Comparison of ENCODE assay signal across 8 cellular contexts in the genomic region with DNA sequence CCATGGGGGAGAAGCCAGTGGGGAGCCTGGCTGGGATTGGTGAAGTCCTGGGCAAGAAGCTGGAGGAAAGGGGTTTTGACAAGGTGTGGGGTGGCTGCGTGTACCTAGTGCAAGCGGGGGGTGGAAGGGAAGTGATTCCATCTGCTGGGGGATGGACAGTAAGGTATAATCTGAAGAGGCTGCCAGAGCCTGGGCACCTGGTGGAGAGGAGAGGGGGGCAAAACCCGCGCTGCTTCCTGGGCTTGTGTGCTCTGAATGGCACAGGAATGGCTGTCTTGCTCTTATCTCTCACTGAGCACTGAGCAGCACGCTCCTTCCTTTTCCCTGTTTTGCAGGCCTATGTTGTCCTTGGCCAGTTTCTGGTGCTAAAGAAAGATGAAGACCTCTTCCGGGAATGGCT. TPM values are rescaled to one million over a fixed set of nuclear protein-coding genes. Genes with fewer than 3 reads are reported as not detected.
DNase-seq lines count a peak whose midpoint lies in the region; ATAC-seq and TF ChIP-seq lines count a peak whose summit lies in the region.

No MANE protein-coding gene starts in this region.

- peaks cover 21% of the 10 kb centered on the region for H3K4me1 Mint-ChIP-seq in WTC11

- 63% methylated on average over 6 of the region's 6 CpGs for WGBS in right cardiac atrium
- WGBS in smooth muscle cell (ENCODE audit: low lambda C conversion rate) = 94% methylated on average over 6 of the region's 6 CpGs

- peak overlapping the region; percentile 85 for H3K4me2 ChIP-seq in HCT116 (ENCODE audit: low read length)
- peak overlapping the region; percentile 88 for H3K4me2 ChIP-seq in smooth muscle cell

- no peaks in the 10 kb centered on the region for H3K9me3 Mint-ChIP-seq in WTC11

- H4K20me1 ChIP-seq in HCT116 (ENCODE audit: insufficient read depth) (no peaks in the 10 kb centered on the region; the same call in 1 of the 2 replicates), smooth muscle cell (ENCODE audit: low read depth) (peaks cover 9% of the 10 kb centered on the region)

- H3K4me3 Mint-ChIP-seq in WTC11 = peak overlapping the region; percentile 96

- BruUV-seq in HCT116 (replicated peaks; lab: Mats Ljungman, UMichigan) = no TSS peak

- peaks cover 59% of the 10 kb centered on the region for H3K79me2 ChIP-seq in HCT116 (ENCODE audit: insufficient read depth, low read length)
- H3K79me2 ChIP-seq in smooth muscle cell (ENCODE audit: low read depth) = peaks cover 33% of the 10 kb centered on the region

- H3K9me2 ChIP-seq in HCT116 (ENCODE audit: insufficient read depth) = no peaks in the 10 kb centered on the region

- no peak for TF ChIP-seq RAD21 in HCT116 (IDR thresholded peaks at IDR 0.05; ENCODE audit: low read depth)

- H3K4me1 ChIP-seq in HCT116 (ENCODE audit: control insufficient read depth in 1 of 2, insufficient read depth in 2 of 2, low read length in 2 of 2) = peaks cover 22 to 49% of the 10 kb centered on the region in 2 experiments
- peaks cover 5% of the 10 kb centered on the region for H3K4me1 ChIP-seq in right cardiac atrium (ENCODE audit: control insufficient read depth, insufficient read depth, low read length)
- H3K4me1 ChIP-seq in smooth muscle cell (ENCODE audit: low read depth) = peaks cover 21% of the 10 kb centered on the region

- H3F3A ChIP-seq in smooth muscle cell (ENCODE audit: low read depth) = peaks cover 9% of the 10 kb centered on the region

- H3K27ac ChIP-seq in HCT116 (ENCODE audit: low read depth, low read length) = peak overlapping the region; percentile 87
- H3K27ac ChIP-seq in right cardiac atrium (ENCODE audit: low read length) = no peak overlapping the region
- H3K27ac ChIP-seq in smooth muscle cell (ENCODE audit: low read depth) = no peak overlapping the region

- peaks cover 40% of the 10 kb centered on the region for H3K36me3 Mint-ChIP-seq in WTC11

- H3K27me3 ChIP-seq in HCT116 (ENCODE audit: insufficient read depth, low read length) (no peaks in the 10 kb centered on the region), right cardiac atrium (ENCODE audit: control insufficient read depth, insufficient read depth) (no peaks in the 10 kb centered on the region), smooth muscle cell (ENCODE audit: low read depth) (no peaks in the 10 kb centered on the region)

- RAD21 ChIA-PET in HCT116 (lab: Charles Lee; ENCODE audit: low non-redundant PET in 1 of 2, low total read pairs in 2 of 2, uncharacterized antibody in 2 of 2, unreplicated experiment in 2 of 2) = no interaction called here

- H2AFZ ChIP-seq in HCT116 (ENCODE audit: low read depth, low read length, poor library complexity, severe bottlenecking) = no peak overlapping the region
- no peak overlapping the region for H2AFZ ChIP-seq in smooth muscle cell (ENCODE audit: low read depth)

- POLR2A ChIA-PET in HCT116 (lab: Charles Lee) = interaction anchor here (1.3 to 1.6 kb wide), 3 partner anchors 9 to 144 kb away, joined by 3 to 17 read pairs (median 7); partner anchors contain the start of genes CST6, MUS81 and SF3B2
- POLR2A ChIA-PET in WTC11 (lab: Charles Lee) = no interaction called here

- H3K27ac Mint-ChIP-seq in WTC11 = 0 out of 2 replicates have a peak overlapping the region, but pooled peaks have one; percentile 67

- no peak for ATAC-seq in HCT116
- no peak for ATAC-seq in WTC11
- no peak for ATAC-seq in right cardiac atrium
- no peak for ATAC-seq in HG03280 (IDR thresholded peaks at IDR 0.05; ENCODE audit: unreplicated experiment)
- ATAC-seq in GM21723 (IDR thresholded peaks at IDR 0.05; ENCODE audit: unreplicated experiment) = no peak

- DNase-seq in HCT116 (ENCODE audit: low read depth, low spot score) (no peak), WTC11 (ENCODE audit: low spot score) (no peak), right cardiac atrium (peak in 1 of 3 donors; percentile 40), smooth muscle cell (lab: John Stamatoyannopoulos, UW; ENCODE audit: unreplicated experiment) (no peak), nucleus accumbens (lab: John Stamatoyannopoulos, UW) (no peak), RKO (ENCODE audit: low spot score) (no peak)

- TF ChIP-seq CTCF in HCT116 (IDR thresholded peaks at IDR 0.05 in 2 of 3, conservative IDR thresholded peaks at IDR 0.05 in 1 of 3; ENCODE audit: borderline replicate concordance in 1 of 3, insufficient read depth in 1 of 3, low read depth in 2 of 3, low read length in 2 of 3) = no peak
- no peak for TF ChIP-seq CTCF in WTC11 (IDR thresholded peaks at IDR 0.05)
- TF ChIP-seq CTCF in smooth muscle cell (IDR thresholded peaks at IDR 0.05; ENCODE audit: borderline replicate concordance, insufficient read depth, poor library complexity, severe bottlenecking) = no peak

- H3K9ac ChIP-seq in HCT116 (ENCODE audit: low read length) (peak overlapping the region; percentile 93), smooth muscle cell (ENCODE audit: low read depth) (peak overlapping the region; percentile 88)

- intact Hi-C loops in HCT116 (cut with micrococcal nuclease) = no loop called here
- intact Hi-C loops in right cardiac atrium (cut with DNase I) = loop anchor here in 1 of 4 donors (5.0 kb wide), 1 partner anchor 36 kb away; no protein-coding TSS in a partner anchor

- no peaks in the 10 kb centered on the region for H3K9me3 ChIP-seq in HCT116 (ENCODE audit: control insufficient read depth in 1 of 2, insufficient read depth in 1 of 2, low read depth in 1 of 2, low read length in 2 of 2)
- H3K9me3 ChIP-seq in right cardiac atrium (ENCODE audit: control insufficient read depth, low read length) = no peaks in the 10 kb centered on the region
- no peaks in the 10 kb centered on the region for H3K9me3 ChIP-seq in smooth muscle cell (replicated peaks; ENCODE audit: low read depth)

- peak overlapping the region; percentile 98 to 100 for H3K4me3 ChIP-seq in HCT116 (replicated peaks in 1 of 2; ENCODE audit: low read depth in 1 of 2, low read length in 2 of 2)
- peak overlapping the region; percentile 83 for H3K4me3 ChIP-seq in right cardiac atrium (ENCODE audit: low read length)
- peak overlapping the region; percentile 91 for H3K4me3 ChIP-seq in smooth muscle cell

- H3K27me3 Mint-ChIP-seq in WTC11 (ENCODE audit: low read depth) = no peaks in the 10 kb centered on the region

- peaks cover 25 to 45% of the 10 kb centered on the region in 2 experiments for H3K36me3 ChIP-seq in HCT116 (ENCODE audit: control insufficient read depth in 1 of 2, insufficient read depth in 2 of 2, low read length in 2 of 2)
- peaks cover 4% of the 10 kb centered on the region for H3K36me3 ChIP-seq in smooth muscle cell (ENCODE audit: low read depth)

- TF ChIP-seq POLR2A in HCT116 (IDR thresholded peaks at IDR 0.05; ENCODE audit: borderline replicate concordance, extremely low read depth, insufficient read depth, insufficient read length) = no peak

- CTCF ChIA-PET in HCT116 (lab: Charles Lee) (interaction anchor here (1.4 to 1.5 kb wide), 2 partner anchors 19 to 48 kb away, joined by 6 to 8 read pairs; partner anchors contain the start of gene SF3B2), WTC11 (lab: Charles Lee) (interaction anchor here (0.8 to 1.5 kb wide), 6 partner anchors 8 to 144 kb away, joined by 4 to 10 read pairs (median 8); partner anchors contain the start of genes CFL1 and CST6)

TF ChIP-seq in HCT116, 20 proteins besides CTCF, POLR2A, EP300 and RAD21 (continues in another document):
- TF ChIP-seq TCF7L2 (IDR thresholded peaks at IDR 0.05; ENCODE audit: borderline replicate concordance, extremely low read depth, insufficient read depth, insufficient read length) = no peak
- TF ChIP-seq ELF1 (IDR thresholded peaks at IDR 0.05; ENCODE audit: borderline replicate concordance, low read depth) = no peak
- TF ChIP-seq, protein P1, sequence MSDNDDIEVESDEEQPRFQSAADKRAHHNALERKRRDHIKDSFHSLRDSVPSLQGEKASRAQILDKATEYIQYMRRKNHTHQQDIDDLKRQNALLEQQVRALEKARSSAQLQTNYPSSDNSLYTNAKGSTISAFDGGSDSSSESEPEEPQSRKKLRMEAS (IDR thresholded peaks at IDR 0.05) = no peak
- TF ChIP-seq FOSL1 (IDR thresholded peaks at IDR 0.05; ENCODE audit: low read depth) = no peak

TF ChIP-seq in WTC11, 78 proteins besides CTCF, POLR2A, EP300 and RAD21 (continues in another document):
- TF ChIP-seq KAT7 (CRISPR knock-in tag; IDR thresholded peaks at IDR 0.05; ENCODE audit: borderline replicate concordance) (no peak), CBFB (CRISPR knock-in tag; IDR thresholded peaks at IDR 0.05; ENCODE audit: low read depth) (no peak), ELF4 (CRISPR knock-in tag; IDR thresholded peaks at IDR 0.05; ENCODE audit: low read depth) (no peak), SOX15 (CRISPR knock-in tag; IDR thresholded peaks at IDR 0.05) (no peak), MYBL2 (CRISPR knock-in tag; IDR thresholded peaks at IDR 0.05) (no peak)

RNA-seq across cellular contexts. Expression of gene BANF1, which starts 1.0 kb away (rescaled TPM):
- total RNA-seq in HCT116 (2021; ENCODE audit: unreplicated experiment) (356 TPM), WTC11 (2021) (269 to 314 TPM (median 310 TPM) in 3 replicates), right cardiac atrium (100 to 1,000 TPM; 175 to 258 (median 218) TPM), smooth muscle cell (42.9 and 61.7 TPM in 2 replicates)
- polyA plus RNA-seq in HCT116 (2012) = 221 and 297 TPM in 2 replicates
- polyA plus RNA-seq in right cardiac atrium (274 TPM), smooth muscle cell (269 and 274 TPM in 2 replicates)

RNA-seq across cellular contexts. Expression of gene EIF1AD, which starts 1.3 kb away (rescaled TPM):
- total RNA-seq in HCT116 (2021; ENCODE audit: unreplicated experiment) (45.5 TPM), WTC11 (2021) (29.7 to 37.6 TPM (median 32.6 TPM) in 3 replicates), right cardiac atrium (10 to 100 TPM; 19.3 to 22.2 (median 20.8) TPM), smooth muscle cell (29.3 and 32.0 TPM in 2 replicates)
- 35.5 and 36.8 TPM in 2 replicates for polyA plus RNA-seq in HCT116 (2012)
- polyA plus RNA-seq in right cardiac atrium (18.5 TPM), smooth muscle cell (26.6 and 29.3 TPM in 2 replicates)

RNA-seq across cellular contexts. Expression of gene CST6, which starts 8.5 kb away (rescaled TPM):
- 68.1 TPM for total RNA-seq in HCT116 (2021; ENCODE audit: unreplicated experiment)
- 218 and 244 TPM in 2 replicates for polyA plus RNA-seq in HCT116 (2012)
- total RNA-seq in WTC11 (2021) = 0.72 to 2.7 TPM (median 1.9 TPM) in 3 replicates
- 1 to 10 TPM; 1.2 to 3.6 (median 2.2) TPM for total RNA-seq in right cardiac atrium
- polyA plus RNA-seq in right cardiac atrium = 2.1 TPM
- total RNA-seq in smooth muscle cell = 54.1 and 97.0 TPM in 2 replicates
- 37.6 and 118 TPM in 2 replicates for polyA plus RNA-seq in smooth muscle cell

RNA-seq across cellular contexts. Expression of gene CATSPER1, which starts 23.0 kb away (rescaled TPM):
- 2.4 TPM for total RNA-seq in HCT116 (2021; ENCODE audit: unreplicated experiment)
- 3.8 and 4.5 TPM in 2 replicates for polyA plus RNA-seq in HCT116 (2012)
- not detected in 3 replicates for total RNA-seq in WTC11 (2021)
- not detected for total RNA-seq in right cardiac atrium
- not detected for polyA plus RNA-seq in right cardiac atrium
- not detected in 2 replicates for total RNA-seq in smooth muscle cell
- 0.55 and 1.7 TPM in 2 replicates for polyA plus RNA-seq in smooth muscle cell

RNA-seq across cellular contexts. Expression of gene SART1, which starts 41.8 kb away (rescaled TPM):
- total RNA-seq in HCT116 (2021; ENCODE audit: unreplicated experiment) = 47.9 TPM
- 70.4 and 70.5 TPM in 2 replicates for polyA plus RNA-seq in HCT116 (2012)
- 52.3 to 57.0 TPM (median 52.5 TPM) in 3 replicates for total RNA-seq in WTC11 (2021)
- total RNA-seq in right cardiac atrium = 10 to 100 TPM; 34.3 to 41.7 (median 36.9) TPM
- 41.3 TPM for polyA plus RNA-seq in right cardiac atrium
- total RNA-seq in smooth muscle cell = 13.0 and 22.5 TPM in 2 replicates
- 61.4 and 62.5 TPM in 2 replicates for polyA plus RNA-seq in smooth muscle cell

Comparison
In these comparisons a context has a peak if more than half of its experiments do, and no peak if none do; other contexts are left out.
1. RNA of gene CST6, which starts 8.5 kb away (total RNA-seq): 54.1 to 97.0 TPM in smooth muscle cell and 68.1 TPM in HCT116 (single experiment); 1.2 to 3.6 TPM in right cardiac atrium and 0.72 to 2.7 TPM in WTC11; every median in the first group is over 10 times any median in the second.
2. Peak in every context shown above with its lines, with median percentiles within 50 percentile points of each other: H3K4me3 ChIP-seq.